Comparison of ENCODE assay signal across 12 cellular contexts in genomic region chr13:113364933-113365371, GRCh38. TPM values are rescaled to one million over a fixed set of nuclear protein-coding genes. Genes with fewer than 3 reads are reported as not detected.
DNase-seq lines count a peak whose midpoint lies in the region; ATAC-seq, FAIRE-seq and TF ChIP-seq lines count a peak whose summit lies in the region.
"Had no signal": no experiment of that assay in that cellular context is flagged by ENCODE, and none has a peak within 500 bp of the region (broad histone marks: within the 10 kb centered on the region; RNA-seq: fewer than 3 reads in every experiment).

No MANE protein-coding gene starts in this region.

- peak overlapping the region in 15 of 21 experiments; percentile 29 to 85 (median 69) for H3K27ac ChIP-seq in skin epidermis

- H3K36me3 Mint-ChIP-seq in Caco-2 (ENCODE audit: insufficient read depth, unreplicated experiment) (peaks cover 26% of the 10 kb centered on the region), activated B cell treated with CpG ODN at 0.5 μM for 24 hours (ENCODE audit: low read depth) (no peaks in the 10 kb centered on the region)

- H3K27me3 Mint-ChIP-seq in Caco-2 (ENCODE audit: insufficient read depth, unreplicated experiment) (no peaks in the 10 kb centered on the region), activated B cell treated with CpG ODN at 0.5 μM for 24 hours (peaks cover 24% of the 10 kb centered on the region)

- TF ChIP-seq POLR2A in GM12891 (IDR thresholded peaks at IDR 0.05; ENCODE audit: low read depth, low read length), result no peak

- H3K27me3 ChIP-seq in Caco-2 (replicated peaks; ENCODE audit: control insufficient read depth, insufficient read depth, low read length), result no peaks in the 10 kb centered on the region

- TF ChIP-seq CTCF in Caco-2 (IDR thresholded peaks at IDR 0.05; ENCODE audit: insufficient read depth in 1 of 2, low read depth in 1 of 2, low read length in 1 of 2, severe bottlenecking in 1 of 2, unreplicated experiment in 1 of 2) (no peak), activated B cell treated with CpG ODN at 0.5 μM for 24 hours (IDR thresholded peaks at IDR 0.05) (no peak)

- no peaks in the 10 kb centered on the region for H3K9me3 ChIP-seq in Caco-2

- H3K4me1 Mint-ChIP-seq in Caco-2 (ENCODE audit: low read depth, unreplicated experiment) (peaks cover 8% of the 10 kb centered on the region), activated B cell treated with CpG ODN at 0.5 μM for 24 hours (no peaks in the 10 kb centered on the region)

- intact Hi-C loops in Caco-2 (cut with micrococcal nuclease; ENCODE audit: unreplicated experiment), result loop anchor here (5.0 kb wide), 1 partner anchor 68 kb away; the partner anchor contains the start of gene LAMP1
- intact Hi-C loops in activated B cell treated with CpG ODN at 0.5 μM for 24 hours (cut with micrococcal nuclease), result no loop called here

- peak overlapping the region; percentile 55 for H3K4me3 Mint-ChIP-seq in Caco-2 (ENCODE audit: unreplicated experiment)
- peak overlapping the region; percentile 41 for H3K4me3 Mint-ChIP-seq in activated B cell treated with CpG ODN at 0.5 μM for 24 hours

- POLR2A ChIA-PET in Caco-2 (lab: Charles Lee) (interaction anchor here (0.6 kb wide), 1 partner anchor 156 kb away, joined by 5 read pairs; the partner anchor contains the start of gene CUL4A), activated B cell treated with CpG ODN at 0.5 μM for 24 hours (lab: Charles Lee) (no interaction called here)

- H3K9me3 Mint-ChIP-seq in Caco-2 (ENCODE audit: unreplicated experiment) (no peaks in the 10 kb centered on the region), activated B cell treated with CpG ODN at 0.5 μM for 24 hours (no peaks in the 10 kb centered on the region)

- H3K4me1 ChIP-seq in Caco-2, result no peaks in the 10 kb centered on the region

- no peak for FAIRE-seq in GM12891 (lab: Jason Lieb, UNC)

- no peak for ATAC-seq in activated B cell treated with CpG ODN at 0.5 μM for 24 hours (ENCODE audit: low read depth)
- no peak for ATAC-seq in left lobe of liver
- ATAC-seq in GM21367 (IDR thresholded peaks at IDR 0.05; ENCODE audit: unreplicated experiment), result no peak
- ATAC-seq: Panc1 had no signal

- H3K27ac Mint-ChIP-seq in Caco-2 (ENCODE audit: unreplicated experiment) (peak overlapping the region; percentile 60), activated B cell treated with CpG ODN at 0.5 μM for 24 hours (no peak overlapping the region)

- DNase-seq in Caco-2 (no peak), activated B cell treated with CpG ODN at 0.5 μM for 24 hours (no peak), left lobe of liver (ENCODE audit: low spot score) (peak; percentile 49), islet precursor cell (no peak), GM12891 (ENCODE audit: insufficient read length, low spot score) (no peak), NCI-H1105 treated with DMSO at 0.1 percent for 48 hours (lab: John Stamatoyannopoulos, UW) (no peak)
- DNase-seq: activated CD4-positive, alpha-beta T cell treated with anti-CD3 and anti-CD28 coated beads for 48 hours; cerebellar nuclear complex; MM.1S had no signal

- H3K36me3 ChIP-seq in Caco-2 (ENCODE audit: control insufficient read depth, insufficient read depth, low read length), result no peaks in the 10 kb centered on the region

- H3K4me3 ChIP-seq in Caco-2 (ENCODE audit: low read depth, low read length) (no peak overlapping the region), skin epidermis (peak overlapping the region; percentile 29 to 62 (median 34))

- no TSS peak for BruUV-seq in Caco-2 (replicated peaks; lab: Mats Ljungman, UMichigan)

- CTCF ChIA-PET in Caco-2 (lab: Charles Lee) (no interaction called here), activated B cell treated with CpG ODN at 0.5 μM for 24 hours (lab: Charles Lee) (no interaction called here)

TF ChIP-seq in GM12891, 5 proteins besides CTCF, POLR2A, EP300 and RAD21:
- no peak for TF ChIP-seq TAF1 (IDR thresholded peaks at IDR 0.05; ENCODE audit: low read depth, low read length)
TF ChIP-seq in GM12891: peak in this region for 0.

RNA-seq across cellular contexts. Expression of gene GRTP1, which starts 1.0 kb away (rescaled TPM):
- total RNA-seq in Caco-2 (2022), result 30.0 and 37.7 TPM in 2 replicates
- total RNA-seq in activated B cell treated with CpG ODN at 0.5 μM for 24 hours, result not detected in 2 replicates
- 38.3 TPM for total RNA-seq in left lobe of liver
- 0.45 TPM for polyA plus RNA-seq in GM12891 (2012; ENCODE audit: low read depth, missing spikeins)

Comparison
In these comparisons a context has a peak if more than half of its experiments do, and no peak if none do; other contexts are left out.
1. RNA of gene GRTP1, which starts 1.0 kb away (total RNA-seq): 38.3 TPM in left lobe of liver (single experiment) and 30.0 to 37.7 TPM in Caco-2; not detected in activated B cell treated with CpG ODN at 0.5 μM for 24 hours; every median in the first group is over 10 times any median in the second.